In the genomic region with DNA sequence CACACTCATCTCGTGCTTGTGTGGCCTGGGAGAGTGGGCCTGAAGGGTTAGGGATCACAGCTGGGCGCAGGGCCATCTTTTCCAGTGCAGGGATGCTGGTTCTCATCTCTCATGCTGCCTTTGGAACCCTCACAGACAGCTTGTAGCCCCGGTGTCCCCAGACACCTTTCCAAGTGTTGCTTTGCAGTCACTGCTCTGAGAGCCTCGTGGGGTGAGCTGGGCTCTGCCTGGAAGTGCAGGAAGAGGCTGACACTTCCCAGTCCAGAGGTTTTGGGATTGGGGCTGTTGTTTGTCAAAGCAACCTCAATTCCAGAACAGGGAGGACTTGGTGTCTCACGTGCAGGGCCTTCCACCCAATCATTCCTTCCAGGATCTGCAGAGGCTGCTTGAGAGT, we compare ENCODE assay signal across 20 cellular contexts. TPM values are rescaled to one million over a fixed set of nuclear protein-coding genes. Genes with fewer than 3 reads are reported as not detected.
DNase-seq lines count a peak whose midpoint lies in the region; FAIRE-seq and TF ChIP-seq lines count a peak whose summit lies in the region.
"Had no signal": no experiment of that assay in that cellular context is flagged by ENCODE, and none has a peak within 500 bp of the region (broad histone marks: within the 10 kb centered on the region; RNA-seq: fewer than 3 reads in every experiment).

No MANE protein-coding gene starts in this region.

- H3K18ac ChIP-seq in neuronal stem cell (ENCODE audit: low read length), result no peak overlapping the region

- no peak overlapping the region for H2BK120ac ChIP-seq in neuronal stem cell (ENCODE audit: low read depth, low read length)

- TF ChIP-seq CTCF in kidney (IDR thresholded peaks at IDR 0.05; ENCODE audit: borderline replicate concordance, extremely low read depth, insufficient read depth), result no peak

- H3K23ac ChIP-seq in neuronal stem cell (ENCODE audit: low read depth, low read length, poor library complexity), result peak overlapping the region; percentile 5

- no peak overlapping the region for H3K14ac ChIP-seq in neuronal stem cell (ENCODE audit: low read length)

- no peak overlapping the region for H4K8ac ChIP-seq in neuronal stem cell (ENCODE audit: low read depth, low read length)

- no peak overlapping the region for H2AFZ ChIP-seq in neuronal stem cell (ENCODE audit: low read length)
- H2AFZ ChIP-seq: GM23248 had no signal

- H3K9me3 ChIP-seq in kidney (ENCODE audit: control insufficient read depth in 1 of 2, low read length in 2 of 2), result no peaks in the 10 kb centered on the region
- no peaks in the 10 kb centered on the region for H3K9me3 ChIP-seq in neuronal stem cell (replicated peaks in 1 of 2; ENCODE audit: control insufficient read depth in 2 of 2, insufficient read depth in 1 of 2, low read depth in 1 of 2, low read length in 2 of 2)
- no peaks in the 10 kb centered on the region for H3K9me3 ChIP-seq in MG63
- H3K9me3 ChIP-seq: BE2C, Caco-2, HAP-1 had no signal

- FAIRE-seq in kidney (lab: Jason Lieb, UNC), result no peak
- FAIRE-seq: D721Med, G401.6, GM12892, GM18507, HTR-8/SVneo had no signal

- no peak overlapping the region for H4K91ac ChIP-seq in neuronal stem cell (ENCODE audit: low read depth, low read length, poor library complexity)

- no peaks in the 10 kb centered on the region for H3K79me1 ChIP-seq in neuronal stem cell (ENCODE audit: low read depth, low read length)

- DNase-seq in activated effector memory CD4-positive, alpha-beta T cell treated with anti-CD3 and anti-CD28 coated beads, Interleukin-2, amount 50 U/mL, for 16 hours, result peak; percentile 34
- DNase-seq in activated effector memory CD4-positive, alpha-beta T cell treated with Interleukin-2 at 50 U/mL for 16 hours, result no peak
- DNase-seq in kidney, result peak; percentile 33
- DNase-seq in neuronal stem cell (ENCODE audit: low spot score), result no peak
- DNase-seq in MG63, result no peak
- no peak for DNase-seq in epidermal melanocyte (ENCODE audit: insufficient read length, low spot score)
- DNase-seq in AML-193 (lab: John Stamatoyannopoulos, UW), result no peak
- DNase-seq: BE2C; C1 segment of cervical spinal cord; CD4-positive, alpha-beta T cell; GM23248; IMR-90 had no signal

- H2AK5ac ChIP-seq in neuronal stem cell (ENCODE audit: low read depth, low read length), result no peak overlapping the region

- H3K4me2 ChIP-seq in neuronal stem cell (ENCODE audit: insufficient read depth, low read length, poor library complexity, severe bottlenecking), result no peak overlapping the region

- intact Hi-C loops in kidney (cut with DNase I), result no loop called here

- H3K4me1 ChIP-seq in kidney (ENCODE audit: control insufficient read depth in 1 of 2, insufficient read depth in 1 of 2, low read depth in 1 of 2, low read length in 2 of 2) (no peaks in the 10 kb centered on the region), neuronal stem cell (ENCODE audit: control insufficient read depth in 2 of 2, insufficient read depth in 1 of 2, low read depth in 1 of 2, low read length in 2 of 2) (no peaks in the 10 kb centered on the region)
- H3K4me1 ChIP-seq: HAP-1 had no signal

- H2BK15ac ChIP-seq in neuronal stem cell (ENCODE audit: low read length), result no peak overlapping the region

- no peak overlapping the region for H2BK12ac ChIP-seq in neuronal stem cell (ENCODE audit: low read length)

- H3K9ac ChIP-seq in kidney (ENCODE audit: low read length in 2 of 2) (no peak overlapping the region), neuronal stem cell (ENCODE audit: low read depth, low read length, poor library complexity) (no peak overlapping the region)
- H3K9ac ChIP-seq: GM23248 had no signal

- H3K27ac ChIP-seq in kidney (ENCODE audit: low read depth in 2 of 2, low read length in 2 of 2) (no peak overlapping the region), neuronal stem cell (replicated peaks; ENCODE audit: low read length) (no peak overlapping the region)
- H3K27ac ChIP-seq: GM23248 had no signal

- H3K36me3 ChIP-seq in kidney (ENCODE audit: control insufficient read depth in 1 of 2, insufficient read depth in 2 of 2, low read length in 2 of 2) (no peaks in the 10 kb centered on the region), neuronal stem cell (replicated peaks in 1 of 2; ENCODE audit: control insufficient read depth in 2 of 2, insufficient read depth in 2 of 2, low read length in 2 of 2) (no peaks in the 10 kb centered on the region), MG63 (no peaks in the 10 kb centered on the region)
- H3K36me3 ChIP-seq: BE2C, HAP-1 had no signal

- H3K4ac ChIP-seq in neuronal stem cell (ENCODE audit: low read length), result no peak overlapping the region

- no peak overlapping the region for H2BK5ac ChIP-seq in neuronal stem cell (ENCODE audit: low read length)

- WGBS in neuronal stem cell (ENCODE audit: extremely low coverage in 2 of 2, insufficient read length in 2 of 2, insufficient replicate concordance in 1 of 2), 2 donors, result no CpG with 5 or more reads among the region's 5 CpGs

- H3K4me3 ChIP-seq in kidney (ENCODE audit: low read length in 2 of 2) (no peak overlapping the region), neuronal stem cell (ENCODE audit: low read length in 2 of 2) (no peak overlapping the region), MG63 (no peak overlapping the region)
- H3K4me3 ChIP-seq: GM23248, HAP-1 had no signal

- H3K27me3 ChIP-seq in neuronal stem cell (ENCODE audit: control insufficient read depth in 3 of 3, insufficient read depth in 3 of 3, low read depth in 1 of 3, low read length in 3 of 3), result peaks cover 0 to 38% (median 0%) of the 10 kb centered on the region in 3 experiments
- H3K27me3 ChIP-seq in MG63, result no peaks in the 10 kb centered on the region
- H3K27me3 ChIP-seq: BE2C had no signal

RNA-seq across cellular contexts. Expression of gene TBX4, which starts 28.2 kb away (rescaled TPM):
- total RNA-seq in kidney, result not detected
- polyA plus RNA-seq in kidney (ENCODE audit: insufficient read depth, low read depth, low replicate concordance), result not detected
- not detected for polyA plus RNA-seq in neuronal stem cell (2013, experiment 1 of 2)
- polyA plus RNA-seq in neuronal stem cell (2013, experiment 2 of 2), result not detected
- total RNA-seq in MG63 (2014; rRNA removed; shearing (Covaris generic); ENCODE audit: low replicate concordance), result 0.76 and 0.89 TPM in 2 replicates
- total RNA-seq: CD4-positive, alpha-beta T cell; GM23248; H4; IMR-90 had no signal
- polyA plus RNA-seq: GM23248 had no signal

Comparison
In these comparisons a context has a peak if more than half of its experiments do, and no peak if none do; other contexts are left out.
1. DNase-seq: peak in activated effector memory CD4-positive, alpha-beta T cell treated with anti-CD3 and anti-CD28 coated beads, Interleukin-2, amount 50 U/mL, for 16 hours (single experiment) and kidney (single experiment); none in activated effector memory CD4-positive, alpha-beta T cell treated with Interleukin-2 at 50 U/mL for 16 hours (single experiment), neuronal stem cell (single experiment), MG63 (single experiment), epidermal melanocyte (single experiment) and AML-193 (0 of 2).